ENCODE assay signal across 18 cellular contexts in genomic region chr4:53014368-53014767, GRCh38.
"Had no signal": no experiment of that assay in that cellular context is flagged by ENCODE, and none has a peak within 500 bp of the region (broad histone marks: within the 10 kb centered on the region; RNA-seq: fewer than 3 reads in every experiment).

No MANE protein-coding gene starts in this region.

- H3K9me3 ChIP-seq: thoracic aorta had no signal

- FAIRE-seq: endothelial cell of umbilical vein, urothelium cell line had no signal

- DNase-seq: activated CD4-positive, alpha-beta T cell treated with anti-CD3 and anti-CD28 coated beads for 36 hours; activated CD8-positive, alpha-beta memory T cell treated with anti-CD3 and anti-CD28 coated beads, Interleukin-2, amount 50 U/mL, for 48 hours; activated CD8-positive, alpha-beta T cell treated with anti-CD3 and anti-CD28 coated beads, Interleukin-2, amount 10 ng/mL, durations not matched to agents 7 days and 5 days; effector CD4-positive, alpha-beta T cell; left cardiac atrium; nephron progenitor cell; stimulated activated CD4-positive, alpha-beta T cell treated with anti-CD3 and anti-CD28 coated beads, Interleukin-15, amount 100 ng/mL, for 24 hours; stimulated activated CD4-positive, alpha-beta T cell treated with anti-CD3 and anti-CD28 coated beads, Interleukin-4, amount 100 ng/mL, for 24 hours; stimulated activated naive CD8-positive, alpha-beta T cell treated with anti-CD3 and anti-CD28 coated beads, Interleukin-15, amount 100 ng/mL, for 72 hours; T-cell; T1000 had no signal

- H3K27me3 ChIP-seq: cardiac muscle cell had no signal

- H3K27ac ChIP-seq: cardiac muscle cell, coronary artery, VCaP had no signal

- H3K4me3 ChIP-seq: cardiac muscle cell, coronary artery, lung, thoracic aorta had no signal

- ATAC-seq: activated CD4-positive, alpha-beta T cell treated with anti-CD3 and anti-CD28 coated beads for 36 hours; activated CD8-positive, alpha-beta T cell treated with anti-CD3 and anti-CD28 coated beads, Interleukin-2, amount 10 ng/mL, durations not matched to agents 7 days and 5 days; left cardiac atrium; stimulated activated naive CD8-positive, alpha-beta T cell treated with anti-CD3 and anti-CD28 coated beads, Interleukin-15, amount 100 ng/mL, for 72 hours; T-cell had no signal

- H3K36me3 ChIP-seq: cardiac muscle cell, thoracic aorta had no signal
